1 cellular context compared by ENCODE assay signal in the genomic region with DNA sequence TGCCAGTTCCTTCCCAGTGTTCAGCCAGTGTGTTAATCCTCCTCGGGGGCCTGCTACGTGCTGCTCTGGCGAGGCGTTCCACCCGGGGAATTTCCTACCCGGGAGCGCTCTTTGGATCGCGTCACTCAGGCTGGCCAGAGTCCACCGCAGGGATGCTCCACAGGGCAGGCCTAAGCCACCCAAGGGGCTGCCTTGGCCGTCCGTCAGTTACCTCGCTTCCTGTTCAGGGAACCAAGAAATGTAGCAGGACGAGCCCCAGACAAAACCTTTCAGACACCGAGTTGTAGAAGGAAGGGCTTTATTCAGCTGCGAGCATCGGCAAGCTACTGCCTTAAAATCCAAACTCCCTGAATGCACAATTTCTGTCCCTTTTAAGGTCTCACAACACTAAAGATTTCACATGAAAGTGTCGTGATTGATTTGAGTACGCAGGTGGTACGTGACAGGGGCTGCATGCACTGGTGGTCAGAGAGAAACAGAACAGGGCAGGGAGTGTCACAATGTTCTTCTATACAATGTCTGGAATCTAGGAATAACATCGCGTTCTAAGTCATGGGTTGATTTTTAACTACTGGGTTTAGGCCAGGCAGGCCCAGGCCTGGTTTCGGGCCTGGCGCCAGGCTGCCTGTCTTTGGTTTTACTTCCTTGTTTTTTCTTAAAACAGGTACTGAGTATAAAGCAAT.
A peak's percentile ranks its signal among the peaks of the same experiment; 100 is the strongest.
TF ChIP-seq lines count a peak whose summit lies in the region.

No MANE protein-coding gene starts in this region.

TF ChIP-seq in HepG2, 621 proteins besides CTCF, POLR2A, EP300 and RAD21 (continued from another document and continues in another):
- TF ChIP-seq, protein P1, sequence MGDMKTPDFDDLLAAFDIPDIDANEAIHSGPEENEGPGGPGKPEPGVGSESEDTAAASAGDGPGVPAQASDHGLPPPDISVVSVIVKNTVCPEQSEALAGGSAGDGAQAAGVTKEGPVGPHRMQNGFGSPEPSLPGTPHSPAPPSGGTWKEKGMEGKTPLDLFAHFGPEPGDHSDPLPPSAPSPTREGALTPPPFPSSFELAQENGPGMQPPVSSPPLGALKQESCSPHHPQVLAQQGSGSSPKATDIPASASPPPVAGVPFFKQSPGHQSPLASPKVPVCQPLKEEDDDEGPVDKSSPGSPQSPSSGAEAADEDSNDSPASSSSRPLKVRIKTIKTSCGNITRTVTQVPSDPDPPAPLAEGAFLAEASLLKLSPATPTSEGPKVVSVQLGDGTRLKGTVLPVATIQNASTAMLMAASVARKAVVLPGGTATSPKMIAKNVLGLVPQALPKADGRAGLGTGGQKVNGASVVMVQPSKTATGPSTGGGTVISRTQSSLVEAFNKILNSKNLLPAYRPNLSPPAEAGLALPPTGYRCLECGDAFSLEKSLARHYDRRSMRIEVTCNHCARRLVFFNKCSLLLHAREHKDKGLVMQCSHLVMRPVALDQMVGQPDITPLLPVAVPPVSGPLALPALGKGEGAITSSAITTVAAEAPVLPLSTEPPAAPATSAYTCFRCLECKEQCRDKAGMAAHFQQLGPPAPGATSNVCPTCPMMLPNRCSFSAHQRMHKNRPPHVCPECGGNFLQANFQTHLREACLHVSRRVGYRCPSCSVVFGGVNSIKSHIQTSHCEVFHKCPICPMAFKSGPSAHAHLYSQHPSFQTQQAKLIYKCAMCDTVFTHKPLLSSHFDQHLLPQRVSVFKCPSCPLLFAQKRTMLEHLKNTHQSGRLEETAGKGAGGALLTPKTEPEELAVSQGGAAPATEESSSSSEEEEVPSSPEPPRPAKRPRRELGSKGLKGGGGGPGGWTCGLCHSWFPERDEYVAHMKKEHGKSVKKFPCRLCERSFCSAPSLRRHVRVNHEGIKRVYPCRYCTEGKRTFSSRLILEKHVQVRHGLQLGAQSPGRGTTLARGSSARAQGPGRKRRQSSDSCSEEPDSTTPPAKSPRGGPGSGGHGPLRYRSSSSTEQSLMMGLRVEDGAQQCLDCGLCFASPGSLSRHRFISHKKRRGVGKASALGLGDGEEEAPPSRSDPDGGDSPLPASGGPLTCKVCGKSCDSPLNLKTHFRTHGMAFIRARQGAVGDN (CRISPR knock-in tag; IDR thresholded peaks at IDR 0.05), result peak; percentile 99
- TF ChIP-seq ZNF792 (CRISPR knock-in tag; IDR thresholded peaks at IDR 0.05), result peak; percentile 52; the same call in 1 of the 2 replicates
- TF ChIP-seq ZBTB20 (CRISPR knock-in tag; IDR thresholded peaks at IDR 0.05; ENCODE audit: borderline replicate concordance, low read depth), result peak; percentile 55; the same call in 1 of the 2 replicates
- 0 out of 2 replicates have a peak, but pooled peaks have one; percentile 47 for TF ChIP-seq SAFB2 (CRISPR knock-in tag; IDR thresholded peaks at IDR 0.05; ENCODE audit: borderline replicate concordance, low read depth)
- TF ChIP-seq ZNF709 (CRISPR knock-in tag; IDR thresholded peaks at IDR 0.05), result no peak
- TF ChIP-seq ZNF569 (CRISPR knock-in tag; IDR thresholded peaks at IDR 0.05; ENCODE audit: borderline replicate concordance), result no peak
- no peak for TF ChIP-seq IKZF1 (IDR thresholded peaks at IDR 0.05)
- no peak for TF ChIP-seq XBP1 (CRISPR knock-in tag; IDR thresholded peaks at IDR 0.05)
- TF ChIP-seq RBFOX2 (IDR thresholded peaks at IDR 0.05; ENCODE audit: low read depth, low read length), result peak; percentile 67
- TF ChIP-seq ARNT2 (CRISPR knock-in tag; IDR thresholded peaks at IDR 0.05; ENCODE audit: low read depth), result no peak
- TF ChIP-seq ZFP41 (CRISPR knock-in tag; IDR thresholded peaks at IDR 0.05; ENCODE audit: borderline replicate concordance), result no peak
- no peak for TF ChIP-seq ZNF180 (CRISPR knock-in tag; IDR thresholded peaks at IDR 0.05; ENCODE audit: borderline replicate concordance, low read depth)
- peak; percentile 37; the same call in 1 of the 2 replicates for TF ChIP-seq ZNF501 (CRISPR knock-in tag; IDR thresholded peaks at IDR 0.05)
- no peak for TF ChIP-seq GTF2F1 (IDR thresholded peaks at IDR 0.05; ENCODE audit: low read length)
- TF ChIP-seq ZNF652 (CRISPR knock-in tag; IDR thresholded peaks at IDR 0.05; ENCODE audit: borderline replicate concordance, low read depth), result no peak
- TF ChIP-seq ZNF605 (CRISPR knock-in tag; IDR thresholded peaks at IDR 0.05), result peak; percentile 85; the same call in 1 of the 2 replicates
- TF ChIP-seq FOXO1 (CRISPR knock-in tag; IDR thresholded peaks at IDR 0.05), result no peak; the same call in 1 of the 2 replicates
- TF ChIP-seq, protein P2, sequence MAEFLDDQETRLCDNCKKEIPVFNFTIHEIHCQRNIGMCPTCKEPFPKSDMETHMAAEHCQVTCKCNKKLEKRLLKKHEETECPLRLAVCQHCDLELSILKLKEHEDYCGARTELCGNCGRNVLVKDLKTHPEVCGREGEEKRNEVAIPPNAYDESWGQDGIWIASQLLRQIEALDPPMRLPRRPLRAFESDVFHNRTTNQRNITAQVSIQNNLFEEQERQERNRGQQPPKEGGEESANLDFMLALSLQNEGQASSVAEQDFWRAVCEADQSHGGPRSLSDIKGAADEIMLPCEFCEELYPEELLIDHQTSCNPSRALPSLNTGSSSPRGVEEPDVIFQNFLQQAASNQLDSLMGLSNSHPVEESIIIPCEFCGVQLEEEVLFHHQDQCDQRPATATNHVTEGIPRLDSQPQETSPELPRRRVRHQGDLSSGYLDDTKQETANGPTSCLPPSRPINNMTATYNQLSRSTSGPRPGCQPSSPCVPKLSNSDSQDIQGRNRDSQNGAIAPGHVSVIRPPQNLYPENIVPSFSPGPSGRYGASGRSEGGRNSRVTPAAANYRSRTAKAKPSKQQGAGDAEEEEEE (CRISPR knock-in tag; IDR thresholded peaks at IDR 0.05; ENCODE audit: borderline replicate concordance), result no peak
- 0 out of 2 replicates have a peak, but pooled peaks have one; percentile 21 for TF ChIP-seq ZNF354B (CRISPR knock-in tag; IDR thresholded peaks at IDR 0.05)
- TF ChIP-seq ZNF282 (IDR thresholded peaks at IDR 0.05; ENCODE audit: partially characterized antibody), result no peak
- TF ChIP-seq MEIS1 (CRISPR knock-in tag; IDR thresholded peaks at IDR 0.05; ENCODE audit: borderline replicate concordance), result peak; percentile 62; the same call in 1 of the 2 replicates
- no peak; the same call in 1 of the 2 replicates for TF ChIP-seq NFKB2 (CRISPR knock-in tag; IDR thresholded peaks at IDR 0.05; ENCODE audit: borderline replicate concordance)
- TF ChIP-seq HMG20B (CRISPR knock-in tag; conservative IDR thresholded peaks at IDR 0.05), result no peak
- TF ChIP-seq TEAD3 (CRISPR knock-in tag; optimal IDR thresholded peaks at IDR 0.05; ENCODE audit: borderline replicate concordance), result peak; percentile 59
- TF ChIP-seq ZFP37 (CRISPR knock-in tag; IDR thresholded peaks at IDR 0.05; ENCODE audit: borderline replicate concordance), result no peak
- peak; percentile 37; the same call in 1 of the 2 replicates for TF ChIP-seq NR2C2 (CRISPR knock-in tag; IDR thresholded peaks at IDR 0.05; ENCODE audit: borderline replicate concordance)
- TF ChIP-seq, protein P3, sequence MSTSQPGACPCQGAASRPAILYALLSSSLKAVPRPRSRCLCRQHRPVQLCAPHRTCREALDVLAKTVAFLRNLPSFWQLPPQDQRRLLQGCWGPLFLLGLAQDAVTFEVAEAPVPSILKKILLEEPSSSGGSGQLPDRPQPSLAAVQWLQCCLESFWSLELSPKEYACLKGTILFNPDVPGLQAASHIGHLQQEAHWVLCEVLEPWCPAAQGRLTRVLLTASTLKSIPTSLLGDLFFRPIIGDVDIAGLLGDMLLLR (CRISPR knock-in tag; IDR thresholded peaks at IDR 0.05), result no peak
- no peak for TF ChIP-seq ZNF703 (CRISPR knock-in tag; IDR thresholded peaks at IDR 0.05; ENCODE audit: borderline replicate concordance)
- TF ChIP-seq ZNF766 (CRISPR knock-in tag; IDR thresholded peaks at IDR 0.05; ENCODE audit: borderline replicate concordance), result no peak
- TF ChIP-seq ZNF33B (CRISPR knock-in tag; IDR thresholded peaks at IDR 0.05), result peak; percentile 51; the same call in 1 of the 2 replicates
- peak; percentile 54; the same call in 1 of the 2 replicates for TF ChIP-seq SSRP1 (CRISPR knock-in tag; IDR thresholded peaks at IDR 0.05)
- no peak for TF ChIP-seq KLF15 (CRISPR knock-in tag; IDR thresholded peaks at IDR 0.05; ENCODE audit: borderline replicate concordance)
- TF ChIP-seq, protein P4, sequence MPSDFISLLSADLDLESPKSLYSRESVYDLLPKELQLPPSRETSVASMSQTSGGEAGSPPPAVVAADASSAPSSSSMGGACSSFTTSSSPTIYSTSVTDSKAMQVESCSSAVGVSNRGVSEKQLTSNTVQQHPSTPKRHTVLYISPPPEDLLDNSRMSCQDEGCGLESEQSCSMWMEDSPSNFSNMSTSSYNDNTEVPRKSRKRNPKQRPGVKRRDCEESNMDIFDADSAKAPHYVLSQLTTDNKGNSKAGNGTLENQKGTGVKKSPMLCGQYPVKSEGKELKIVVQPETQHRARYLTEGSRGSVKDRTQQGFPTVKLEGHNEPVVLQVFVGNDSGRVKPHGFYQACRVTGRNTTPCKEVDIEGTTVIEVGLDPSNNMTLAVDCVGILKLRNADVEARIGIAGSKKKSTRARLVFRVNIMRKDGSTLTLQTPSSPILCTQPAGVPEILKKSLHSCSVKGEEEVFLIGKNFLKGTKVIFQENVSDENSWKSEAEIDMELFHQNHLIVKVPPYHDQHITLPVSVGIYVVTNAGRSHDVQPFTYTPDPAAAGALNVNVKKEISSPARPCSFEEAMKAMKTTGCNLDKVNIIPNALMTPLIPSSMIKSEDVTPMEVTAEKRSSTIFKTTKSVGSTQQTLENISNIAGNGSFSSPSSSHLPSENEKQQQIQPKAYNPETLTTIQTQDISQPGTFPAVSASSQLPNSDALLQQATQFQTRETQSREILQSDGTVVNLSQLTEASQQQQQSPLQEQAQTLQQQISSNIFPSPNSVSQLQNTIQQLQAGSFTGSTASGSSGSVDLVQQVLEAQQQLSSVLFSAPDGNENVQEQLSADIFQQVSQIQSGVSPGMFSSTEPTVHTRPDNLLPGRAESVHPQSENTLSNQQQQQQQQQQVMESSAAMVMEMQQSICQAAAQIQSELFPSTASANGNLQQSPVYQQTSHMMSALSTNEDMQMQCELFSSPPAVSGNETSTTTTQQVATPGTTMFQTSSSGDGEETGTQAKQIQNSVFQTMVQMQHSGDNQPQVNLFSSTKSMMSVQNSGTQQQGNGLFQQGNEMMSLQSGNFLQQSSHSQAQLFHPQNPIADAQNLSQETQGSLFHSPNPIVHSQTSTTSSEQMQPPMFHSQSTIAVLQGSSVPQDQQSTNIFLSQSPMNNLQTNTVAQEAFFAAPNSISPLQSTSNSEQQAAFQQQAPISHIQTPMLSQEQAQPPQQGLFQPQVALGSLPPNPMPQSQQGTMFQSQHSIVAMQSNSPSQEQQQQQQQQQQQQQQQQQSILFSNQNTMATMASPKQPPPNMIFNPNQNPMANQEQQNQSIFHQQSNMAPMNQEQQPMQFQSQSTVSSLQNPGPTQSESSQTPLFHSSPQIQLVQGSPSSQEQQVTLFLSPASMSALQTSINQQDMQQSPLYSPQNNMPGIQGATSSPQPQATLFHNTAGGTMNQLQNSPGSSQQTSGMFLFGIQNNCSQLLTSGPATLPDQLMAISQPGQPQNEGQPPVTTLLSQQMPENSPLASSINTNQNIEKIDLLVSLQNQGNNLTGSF (CRISPR knock-in tag; IDR thresholded peaks at IDR 0.05), result peak; percentile 52; the same call in 1 of the 2 replicates
- no peak for TF ChIP-seq ZC3H13 (CRISPR knock-in tag; IDR thresholded peaks at IDR 0.05)
- TF ChIP-seq, protein P5, sequence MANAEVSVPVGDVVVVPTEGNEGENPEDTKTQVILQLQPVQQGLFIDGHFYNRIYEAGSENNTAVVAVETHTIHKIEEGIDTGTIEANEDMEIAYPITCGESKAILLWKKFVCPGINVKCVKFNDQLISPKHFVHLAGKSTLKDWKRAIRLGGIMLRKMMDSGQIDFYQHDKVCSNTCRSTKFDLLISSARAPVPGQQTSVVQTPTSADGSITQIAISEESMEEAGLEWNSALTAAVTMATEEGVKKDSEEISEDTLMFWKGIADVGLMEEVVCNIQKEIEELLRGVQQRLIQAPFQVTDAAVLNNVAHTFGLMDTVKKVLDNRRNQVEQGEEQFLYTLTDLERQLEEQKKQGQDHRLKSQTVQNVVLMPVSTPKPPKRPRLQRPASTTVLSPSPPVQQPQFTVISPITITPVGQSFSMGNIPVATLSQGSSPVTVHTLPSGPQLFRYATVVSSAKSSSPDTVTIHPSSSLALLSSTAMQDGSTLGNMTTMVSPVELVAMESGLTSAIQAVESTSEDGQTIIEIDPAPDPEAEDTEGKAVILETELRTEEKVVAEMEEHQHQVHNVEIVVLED (CRISPR knock-in tag; IDR thresholded peaks at IDR 0.05; ENCODE audit: borderline replicate concordance), result 0 out of 2 replicates have a peak, but pooled peaks have one; percentile 47
- no peak for TF ChIP-seq SOX6 (IDR thresholded peaks at IDR 0.05)
- peak; percentile 49; the same call in 1 of the 2 replicates for TF ChIP-seq SOX6 (CRISPR knock-in tag; IDR thresholded peaks at IDR 0.05)
- TF ChIP-seq, protein P6, sequence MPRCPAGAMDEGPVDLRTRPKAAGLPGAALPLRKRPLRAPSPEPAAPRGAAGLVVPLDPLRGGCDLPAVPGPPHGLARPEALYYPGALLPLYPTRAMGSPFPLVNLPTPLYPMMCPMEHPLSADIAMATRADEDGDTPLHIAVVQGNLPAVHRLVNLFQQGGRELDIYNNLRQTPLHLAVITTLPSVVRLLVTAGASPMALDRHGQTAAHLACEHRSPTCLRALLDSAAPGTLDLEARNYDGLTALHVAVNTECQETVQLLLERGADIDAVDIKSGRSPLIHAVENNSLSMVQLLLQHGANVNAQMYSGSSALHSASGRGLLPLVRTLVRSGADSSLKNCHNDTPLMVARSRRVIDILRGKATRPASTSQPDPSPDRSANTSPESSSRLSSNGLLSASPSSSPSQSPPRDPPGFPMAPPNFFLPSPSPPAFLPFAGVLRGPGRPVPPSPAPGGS (CRISPR knock-in tag; IDR thresholded peaks at IDR 0.05), result peak; percentile 72; the same call in 1 of the 2 replicates
- peak; percentile 94 for TF ChIP-seq KMT2A (CRISPR knock-in tag; IDR thresholded peaks at IDR 0.05)
- TF ChIP-seq, protein P7, sequence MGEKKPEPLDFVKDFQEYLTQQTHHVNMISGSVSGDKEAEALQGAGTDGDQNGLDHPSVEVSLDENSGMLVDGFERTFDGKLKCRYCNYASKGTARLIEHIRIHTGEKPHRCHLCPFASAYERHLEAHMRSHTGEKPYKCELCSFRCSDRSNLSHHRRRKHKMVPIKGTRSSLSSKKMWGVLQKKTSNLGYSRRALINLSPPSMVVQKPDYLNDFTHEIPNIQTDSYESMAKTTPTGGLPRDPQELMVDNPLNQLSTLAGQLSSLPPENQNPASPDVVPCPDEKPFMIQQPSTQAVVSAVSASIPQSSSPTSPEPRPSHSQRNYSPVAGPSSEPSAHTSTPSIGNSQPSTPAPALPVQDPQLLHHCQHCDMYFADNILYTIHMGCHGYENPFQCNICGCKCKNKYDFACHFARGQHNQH (CRISPR knock-in tag; IDR thresholded peaks at IDR 0.05), result peak; percentile 49; the same call in 1 of the 2 replicates
- TF ChIP-seq SMYD3 (CRISPR knock-in tag; IDR thresholded peaks at IDR 0.05), result peak; percentile 56; the same call in 1 of the 2 replicates
- no peak for TF ChIP-seq ZSCAN25 (CRISPR knock-in tag; IDR thresholded peaks at IDR 0.05)
- peak; percentile 75; the same call in 1 of the 2 replicates for TF ChIP-seq ZNF543 (CRISPR knock-in tag; IDR thresholded peaks at IDR 0.05)
- TF ChIP-seq ZBTB1 (CRISPR knock-in tag; IDR thresholded peaks at IDR 0.05; ENCODE audit: borderline replicate concordance), result no peak
- no peak; the same call in 1 of the 2 replicates for TF ChIP-seq ZNF556 (CRISPR knock-in tag; IDR thresholded peaks at IDR 0.05; ENCODE audit: borderline replicate concordance)
- TF ChIP-seq, protein P8, sequence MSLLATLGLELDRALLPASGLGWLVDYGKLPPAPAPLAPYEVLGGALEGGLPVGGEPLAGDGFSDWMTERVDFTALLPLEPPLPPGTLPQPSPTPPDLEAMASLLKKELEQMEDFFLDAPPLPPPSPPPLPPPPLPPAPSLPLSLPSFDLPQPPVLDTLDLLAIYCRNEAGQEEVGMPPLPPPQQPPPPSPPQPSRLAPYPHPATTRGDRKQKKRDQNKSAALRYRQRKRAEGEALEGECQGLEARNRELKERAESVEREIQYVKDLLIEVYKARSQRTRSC (CRISPR knock-in tag; IDR thresholded peaks at IDR 0.05; ENCODE audit: low read depth), result no peak
- no peak for TF ChIP-seq ZFP1 (CRISPR knock-in tag; IDR thresholded peaks at IDR 0.05)
- TF ChIP-seq MIXL1 (CRISPR knock-in tag; IDR thresholded peaks at IDR 0.05), result no peak
